ENCODE assay signal across 16 cellular contexts in the genomic region with DNA sequence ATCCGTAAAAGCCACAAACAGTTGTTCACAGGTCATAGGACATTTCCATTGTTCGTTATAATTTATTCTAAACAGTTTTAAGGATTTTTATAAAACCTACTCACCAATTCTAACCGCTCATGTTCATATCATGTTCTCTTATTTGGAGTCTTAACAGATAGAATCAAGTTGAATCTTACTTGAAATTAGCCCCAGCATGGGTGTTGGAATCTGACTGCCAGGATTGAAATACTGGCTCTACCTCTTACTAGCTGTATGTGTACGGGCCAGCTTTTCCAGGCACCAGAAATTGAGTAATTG.
DNase-seq lines count a peak whose midpoint lies in the region; ATAC-seq and TF ChIP-seq lines count a peak whose summit lies in the region.
"Had no signal": no experiment of that assay in that cellular context is flagged by ENCODE, and none has a peak within 500 bp of the region (broad histone marks: within the 10 kb centered on the region; RNA-seq: fewer than 3 reads in every experiment).

No MANE protein-coding gene starts in this region.

- intact Hi-C loops in activated CD8-positive, alpha-beta T cell treated with anti-CD3 and anti-CD28 coated beads for 36 hours (cut with micrococcal nuclease), result loop anchor here (5.0 to 10.0 kb wide), 3 partner anchors 83 to 652 kb away; no protein-coding TSS in a partner anchor
- intact Hi-C loops in colonic mucosa (cut with DNase I), result loop anchor here (2.0 to 10.0 kb wide), 5 partner anchors 185 to 651 kb away; partner anchors contain the start of genes SASS6 and TRMT13

- H3K9ac ChIP-seq in colonic mucosa (ENCODE audit: low read depth in 2 of 2, low read length in 2 of 2) (no peak overlapping the region), parathyroid adenoma (no peak overlapping the region)
- H3K9ac ChIP-seq: BLaER1 had no signal

- H3K27me3 Mint-ChIP-seq in activated CD8-positive, alpha-beta T cell treated with anti-CD3 and anti-CD28 coated beads for 36 hours, result no peaks in the 10 kb centered on the region
- H3K27me3 Mint-ChIP-seq in activated CD8-positive, alpha-beta T cell treated with anti-CD3 and anti-CD28 coated beads, Interleukin-2, amount 10 ng/mL, durations not matched to agents 7 days and 5 days (ENCODE audit: low read depth), result no peaks in the 10 kb centered on the region

- H3K79me2 ChIP-seq in parathyroid adenoma, result no peaks in the 10 kb centered on the region

- peak overlapping the region; percentile 53 for H2AFZ ChIP-seq in parathyroid adenoma

- no peaks in the 10 kb centered on the region for H3K9me3 Mint-ChIP-seq in activated CD8-positive, alpha-beta T cell treated with anti-CD3 and anti-CD28 coated beads for 36 hours
- no peaks in the 10 kb centered on the region for H3K9me3 Mint-ChIP-seq in activated CD8-positive, alpha-beta T cell treated with anti-CD3 and anti-CD28 coated beads, Interleukin-2, amount 10 ng/mL, durations not matched to agents 7 days and 5 days (ENCODE audit: insufficient read depth)

- H3K4me3 ChIP-seq in colonic mucosa (no peak overlapping the region), parathyroid adenoma (ENCODE audit: low read depth, low read length) (no peak overlapping the region), WERI-Rb-1 (ENCODE audit: low read depth, low read length) (no peak overlapping the region)
- H3K4me3 ChIP-seq: adrenal gland, BLaER1, breast epithelium, lung, Peyer's patch, SK-N-MC had no signal

- no peak overlapping the region for H3K4me3 Mint-ChIP-seq in activated CD8-positive, alpha-beta T cell treated with anti-CD3 and anti-CD28 coated beads for 36 hours
- H3K4me3 Mint-ChIP-seq in activated CD8-positive, alpha-beta T cell treated with anti-CD3 and anti-CD28 coated beads, Interleukin-2, amount 10 ng/mL, durations not matched to agents 7 days and 5 days, result no peak overlapping the region

- H3K36me3 ChIP-seq in colonic mucosa (no peaks in the 10 kb centered on the region), parathyroid adenoma (ENCODE audit: control insufficient read depth, insufficient read depth, low read length) (no peaks in the 10 kb centered on the region), WERI-Rb-1 (no peaks in the 10 kb centered on the region)
- H3K36me3 ChIP-seq: adrenal gland, breast epithelium had no signal

- no peak overlapping the region for H3K4me2 ChIP-seq in parathyroid adenoma (ENCODE audit: low read length)
- H3K4me2 ChIP-seq: BLaER1 had no signal

- CTCF ChIA-PET in activated CD8-positive, alpha-beta T cell treated with anti-CD3 and anti-CD28 coated beads for 36 hours (lab: Charles Lee), result interaction anchor here (0.6 to 7.7 kb wide), 38 partner anchors 9 to 653 kb away, joined by 3 to 77 read pairs (median 5); partner anchors contain the start of genes CDC14A, RTCA and SLC35A3
- CTCF ChIA-PET in activated CD8-positive, alpha-beta T cell treated with anti-CD3 and anti-CD28 coated beads, Interleukin-2, amount 10 ng/mL, durations not matched to agents 7 days and 5 days (lab: Charles Lee), result interaction anchor here (0.8 to 14.0 kb wide), 35 partner anchors 9 to 649 kb away, joined by 3 to 227 read pairs (median 4); partner anchors contain the start of genes CDC14A, DBT and RTCA

- TF ChIP-seq CTCF in activated CD8-positive, alpha-beta T cell treated with anti-CD3 and anti-CD28 coated beads for 36 hours (IDR thresholded peaks at IDR 0.05), result peak; percentile 8
- TF ChIP-seq CTCF in colonic mucosa (IDR thresholded peaks at IDR 0.05), result peak; percentile 6
- TF ChIP-seq CTCF in parathyroid adenoma (IDR thresholded peaks at IDR 0.05), result no peak
- TF ChIP-seq CTCF in WERI-Rb-1 (IDR thresholded peaks at IDR 0.05; ENCODE audit: low read depth, low read length), result no peak

- H3K27ac ChIP-seq in colonic mucosa, result no peak overlapping the region
- no peak overlapping the region for H3K27ac ChIP-seq in parathyroid adenoma
- H3K27ac ChIP-seq in WERI-Rb-1, result no peak overlapping the region
- H3K27ac ChIP-seq: adrenal gland, BLaER1, epithelial cell of prostate, foreskin keratinocyte, Peyer's patch, SK-N-MC had no signal

- ATAC-seq in activated CD8-positive, alpha-beta T cell treated with anti-CD3 and anti-CD28 coated beads for 36 hours, result no peak
- no peak for ATAC-seq in activated CD8-positive, alpha-beta T cell treated with anti-CD3 and anti-CD28 coated beads, Interleukin-2, amount 10 ng/mL, durations not matched to agents 7 days and 5 days
- peak; percentile 2 for ATAC-seq in HG03378 (IDR thresholded peaks at IDR 0.05; ENCODE audit: unreplicated experiment)

- peaks cover 2% of the 10 kb centered on the region for H3K36me3 Mint-ChIP-seq in activated CD8-positive, alpha-beta T cell treated with anti-CD3 and anti-CD28 coated beads for 36 hours (ENCODE audit: low read depth)
- H3K36me3 Mint-ChIP-seq in activated CD8-positive, alpha-beta T cell treated with anti-CD3 and anti-CD28 coated beads, Interleukin-2, amount 10 ng/mL, durations not matched to agents 7 days and 5 days (ENCODE audit: low read depth), result peaks cover 30% of the 10 kb centered on the region

- H3K4me1 ChIP-seq in colonic mucosa (no peaks in the 10 kb centered on the region), parathyroid adenoma (no peaks in the 10 kb centered on the region)
- H3K4me1 ChIP-seq: breast epithelium, foreskin keratinocyte had no signal

- DNase-seq in activated CD8-positive, alpha-beta T cell treated with anti-CD3 and anti-CD28 coated beads for 36 hours, result no peak
- no peak for DNase-seq in activated CD8-positive, alpha-beta T cell treated with anti-CD3 and anti-CD28 coated beads, Interleukin-2, amount 10 ng/mL, durations not matched to agents 7 days and 5 days
- DNase-seq in colonic mucosa (no peak), amygdala (lab: John Stamatoyannopoulos, UW) (no peak), WERI-Rb-1 (no peak), C1 segment of cervical spinal cord (lab: John Stamatoyannopoulos, UW) (no peak)

- peak overlapping the region; percentile 49 for H3K27ac Mint-ChIP-seq in activated CD8-positive, alpha-beta T cell treated with anti-CD3 and anti-CD28 coated beads for 36 hours
- no peak overlapping the region for H3K27ac Mint-ChIP-seq in activated CD8-positive, alpha-beta T cell treated with anti-CD3 and anti-CD28 coated beads, Interleukin-2, amount 10 ng/mL, durations not matched to agents 7 days and 5 days

- peaks cover 33% of the 10 kb centered on the region for H3K4me1 Mint-ChIP-seq in activated CD8-positive, alpha-beta T cell treated with anti-CD3 and anti-CD28 coated beads for 36 hours (ENCODE audit: low read depth)
- peaks cover 34% of the 10 kb centered on the region for H3K4me1 Mint-ChIP-seq in activated CD8-positive, alpha-beta T cell treated with anti-CD3 and anti-CD28 coated beads, Interleukin-2, amount 10 ng/mL, durations not matched to agents 7 days and 5 days (ENCODE audit: low read depth)

- POLR2A ChIA-PET in activated CD8-positive, alpha-beta T cell treated with anti-CD3 and anti-CD28 coated beads for 36 hours (lab: Charles Lee), result interaction anchor here (1.0 to 2.5 kb wide), 3 partner anchors 15 to 107 kb away, joined by 3 to 10 read pairs (median 6); partner anchors contain the start of gene CDC14A
- POLR2A ChIA-PET in activated CD8-positive, alpha-beta T cell treated with anti-CD3 and anti-CD28 coated beads, Interleukin-2, amount 10 ng/mL, durations not matched to agents 7 days and 5 days (lab: Charles Lee), result interaction anchor here (0.6 to 0.8 kb wide), 2 partner anchors 8 to 217 kb away, joined by 3 to 4 read pairs; no protein-coding TSS in a partner anchor

- H3K27me3 ChIP-seq in colonic mucosa (no peaks in the 10 kb centered on the region), parathyroid adenoma (ENCODE audit: control insufficient read depth, insufficient read depth, low read length) (no peaks in the 10 kb centered on the region), WERI-Rb-1 (ENCODE audit: insufficient read depth, low read depth, severe bottlenecking) (no peaks in the 10 kb centered on the region)
- H3K27me3 ChIP-seq: adrenal gland, BLaER1, breast epithelium, foreskin keratinocyte, Peyer's patch had no signal

- H3K9me3 ChIP-seq in colonic mucosa (no peaks in the 10 kb centered on the region), parathyroid adenoma (ENCODE audit: control insufficient read depth, low read length) (no peaks in the 10 kb centered on the region), WERI-Rb-1 (ENCODE audit: severe bottlenecking) (no peaks in the 10 kb centered on the region)
- H3K9me3 ChIP-seq: adrenal gland, BLaER1, breast epithelium, Peyer's patch had no signal

Comparison
In these comparisons a context has a peak if more than half of its experiments do, and no peak if none do; other contexts are left out.
1. CTCF ChIP-seq: peak in activated CD8-positive, alpha-beta T cell treated with anti-CD3 and anti-CD28 coated beads for 36 hours (single experiment) and colonic mucosa (single experiment); none in parathyroid adenoma (single experiment) and WERI-Rb-1 (single experiment).